Comparison of ENCODE assay signal across 1 cellular context in genomic region chr3:58222161-58222724, GRCh38.
TF ChIP-seq lines count a peak whose summit lies in the region.

No MANE protein-coding gene starts in this region.

TF ChIP-seq in HepG2, 621 proteins besides CTCF, POLR2A, EP300 and RAD21 (continues in another document):
- TF ChIP-seq SIX4 (CRISPR knock-in tag; IDR thresholded peaks at IDR 0.05) = no peak
- TF ChIP-seq ETV6 (CRISPR knock-in tag; conservative IDR thresholded peaks at IDR 0.05) = no peak
- TF ChIP-seq NONO (IDR thresholded peaks at IDR 0.05) = no peak
- no peak for TF ChIP-seq NONO (CRISPR knock-in tag; conservative IDR thresholded peaks at IDR 0.05)
- TF ChIP-seq ZNF510 (CRISPR knock-in tag; IDR thresholded peaks at IDR 0.05; ENCODE audit: low read depth) = no peak
- peak; percentile 41; the same call in 1 of the 2 replicates for TF ChIP-seq MAFF (IDR thresholded peaks at IDR 0.05; ENCODE audit: low read depth, low read length)
- TF ChIP-seq, protein P1, sequence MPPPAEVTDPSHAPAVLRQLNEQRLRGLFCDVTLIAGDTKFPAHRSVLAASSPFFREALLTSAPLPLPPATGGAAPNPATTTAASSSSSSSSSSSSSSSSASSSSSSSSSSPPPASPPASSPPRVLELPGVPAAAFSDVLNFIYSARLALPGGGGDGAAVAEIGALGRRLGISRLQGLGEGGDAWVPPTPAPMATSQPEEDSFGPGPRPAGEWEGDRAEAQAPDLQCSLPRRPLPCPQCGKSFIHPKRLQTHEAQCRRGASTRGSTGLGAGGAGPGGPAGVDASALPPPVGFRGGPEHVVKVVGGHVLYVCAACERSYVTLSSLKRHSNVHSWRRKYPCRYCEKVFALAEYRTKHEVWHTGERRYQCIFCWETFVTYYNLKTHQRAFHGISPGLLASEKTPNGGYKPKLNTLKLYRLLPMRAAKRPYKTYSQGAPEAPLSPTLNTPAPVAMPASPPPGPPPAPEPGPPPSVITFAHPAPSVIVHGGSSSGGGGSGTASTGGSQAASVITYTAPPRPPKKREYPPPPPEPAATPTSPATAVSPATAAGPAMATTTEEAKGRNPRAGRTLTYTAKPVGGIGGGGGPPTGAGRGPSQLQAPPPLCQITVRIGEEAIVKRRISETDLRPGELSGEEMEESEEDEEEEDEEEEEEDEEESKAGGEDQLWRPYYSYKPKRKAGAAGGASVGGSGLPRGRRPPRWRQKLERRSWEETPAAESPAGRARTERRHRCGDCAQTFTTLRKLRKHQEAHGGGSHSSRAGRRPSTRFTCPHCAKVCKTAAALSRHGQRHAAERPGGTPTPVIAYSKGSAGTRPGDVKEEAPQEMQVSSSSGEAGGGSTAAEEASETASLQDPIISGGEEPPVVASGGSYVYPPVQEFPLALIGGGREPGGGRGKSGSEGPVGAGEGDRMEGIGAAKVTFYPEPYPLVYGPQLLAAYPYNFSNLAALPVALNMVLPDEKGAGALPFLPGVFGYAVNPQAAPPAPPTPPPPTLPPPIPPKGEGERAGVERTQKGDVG (CRISPR knock-in tag; IDR thresholded peaks at IDR 0.05; ENCODE audit: borderline replicate concordance) = no peak
- no peak for TF ChIP-seq ZNF703 (CRISPR knock-in tag; IDR thresholded peaks at IDR 0.05; ENCODE audit: borderline replicate concordance)
- TF ChIP-seq TCF7L2 (IDR thresholded peaks at IDR 0.05; ENCODE audit: low read depth, low read length) = no peak
- peak; percentile 30; the same call in 1 of the 2 replicates for TF ChIP-seq ETV5 (CRISPR knock-in tag; IDR thresholded peaks at IDR 0.05; ENCODE audit: borderline replicate concordance)
- no peak for TF ChIP-seq ZBTB26 (CRISPR knock-in tag; IDR thresholded peaks at IDR 0.05; ENCODE audit: borderline replicate concordance)
- TF ChIP-seq, protein P2, sequence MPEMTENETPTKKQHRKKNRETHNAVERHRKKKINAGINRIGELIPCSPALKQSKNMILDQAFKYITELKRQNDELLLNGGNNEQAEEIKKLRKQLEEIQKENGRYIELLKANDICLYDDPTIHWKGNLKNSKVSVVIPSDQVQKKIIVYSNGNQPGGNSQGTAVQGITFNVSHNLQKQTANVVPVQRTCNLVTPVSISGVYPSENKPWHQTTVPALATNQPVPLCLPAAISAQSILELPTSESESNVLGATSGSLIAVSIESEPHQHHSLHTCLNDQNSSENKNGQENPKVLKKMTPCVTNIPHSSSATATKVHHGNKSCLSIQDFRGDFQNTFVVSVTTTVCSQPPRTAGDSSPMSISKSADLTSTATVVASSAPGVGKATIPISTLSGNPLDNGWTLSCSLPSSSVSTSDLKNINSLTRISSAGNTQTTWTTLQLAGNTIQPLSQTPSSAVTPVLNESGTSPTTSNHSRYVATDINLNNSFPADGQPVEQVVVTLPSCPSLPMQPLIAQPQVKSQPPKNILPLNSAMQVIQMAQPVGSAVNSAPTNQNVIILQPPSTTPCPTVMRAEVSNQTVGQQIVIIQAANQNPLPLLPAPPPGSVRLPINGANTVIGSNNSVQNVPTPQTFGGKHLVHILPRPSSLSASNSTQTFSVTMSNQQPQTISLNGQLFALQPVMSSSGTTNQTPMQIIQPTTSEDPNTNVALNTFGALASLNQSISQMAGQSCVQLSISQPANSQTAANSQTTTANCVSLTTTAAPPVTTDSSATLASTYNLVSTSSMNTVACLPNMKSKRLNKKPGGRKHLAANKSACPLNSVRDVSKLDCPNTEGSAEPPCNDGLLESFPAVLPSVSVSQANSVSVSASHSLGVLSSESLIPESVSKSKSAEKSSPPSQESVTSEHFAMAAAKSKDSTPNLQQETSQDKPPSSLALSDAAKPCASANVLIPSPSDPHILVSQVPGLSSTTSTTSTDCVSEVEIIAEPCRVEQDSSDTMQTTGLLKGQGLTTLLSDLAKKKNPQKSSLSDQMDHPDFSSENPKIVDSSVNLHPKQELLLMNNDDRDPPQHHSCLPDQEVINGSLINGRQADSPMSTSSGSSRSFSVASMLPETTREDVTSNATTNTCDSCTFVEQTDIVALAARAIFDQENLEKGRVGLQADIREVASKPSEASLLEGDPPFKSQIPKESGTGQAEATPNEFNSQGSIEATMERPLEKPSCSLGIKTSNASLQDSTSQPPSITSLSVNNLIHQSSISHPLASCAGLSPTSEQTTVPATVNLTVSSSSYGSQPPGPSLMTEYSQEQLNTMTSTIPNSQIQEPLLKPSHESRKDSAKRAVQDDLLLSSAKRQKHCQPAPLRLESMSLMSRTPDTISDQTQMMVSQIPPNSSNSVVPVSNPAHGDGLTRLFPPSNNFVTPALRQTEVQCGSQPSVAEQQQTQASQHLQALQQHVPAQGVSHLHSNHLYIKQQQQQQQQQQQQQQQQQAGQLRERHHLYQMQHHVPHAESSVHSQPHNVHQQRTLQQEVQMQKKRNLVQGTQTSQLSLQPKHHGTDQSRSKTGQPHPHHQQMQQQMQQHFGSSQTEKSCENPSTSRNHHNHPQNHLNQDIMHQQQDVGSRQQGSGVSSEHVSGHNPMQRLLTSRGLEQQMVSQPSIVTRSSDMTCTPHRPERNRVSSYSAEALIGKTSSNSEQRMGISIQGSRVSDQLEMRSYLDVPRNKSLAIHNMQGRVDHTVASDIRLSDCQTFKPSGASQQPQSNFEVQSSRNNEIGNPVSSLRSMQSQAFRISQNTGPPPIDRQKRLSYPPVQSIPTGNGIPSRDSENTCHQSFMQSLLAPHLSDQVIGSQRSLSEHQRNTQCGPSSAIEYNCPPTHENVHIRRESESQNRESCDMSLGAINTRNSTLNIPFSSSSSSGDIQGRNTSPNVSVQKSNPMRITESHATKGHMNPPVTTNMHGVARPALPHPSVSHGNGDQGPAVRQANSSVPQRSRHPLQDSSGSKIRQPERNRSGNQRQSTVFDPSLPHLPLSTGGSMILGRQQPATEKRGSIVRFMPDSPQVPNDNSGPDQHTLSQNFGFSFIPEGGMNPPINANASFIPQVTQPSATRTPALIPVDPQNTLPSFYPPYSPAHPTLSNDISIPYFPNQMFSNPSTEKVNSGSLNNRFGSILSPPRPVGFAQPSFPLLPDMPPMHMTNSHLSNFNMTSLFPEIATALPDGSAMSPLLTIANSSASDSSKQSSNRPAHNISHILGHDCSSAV (CRISPR knock-in tag; IDR thresholded peaks at IDR 0.05; ENCODE audit: borderline replicate concordance) = no peak
- no peak for TF ChIP-seq FOXP1 (IDR thresholded peaks at IDR 0.05)
- peak; percentile 32; the same call in 1 of the 2 replicates for TF ChIP-seq FOXP1 (CRISPR knock-in tag; IDR thresholded peaks at IDR 0.05)
- TF ChIP-seq ZNF558 (CRISPR knock-in tag; IDR thresholded peaks at IDR 0.05; ENCODE audit: borderline replicate concordance) = no peak
- TF ChIP-seq ZNF879 (CRISPR knock-in tag; IDR thresholded peaks at IDR 0.05) = no peak
- TF ChIP-seq, protein P3, sequence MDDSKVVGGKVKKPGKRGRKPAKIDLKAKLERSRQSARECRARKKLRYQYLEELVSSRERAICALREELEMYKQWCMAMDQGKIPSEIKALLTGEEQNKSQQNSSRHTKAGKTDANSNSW (CRISPR knock-in tag; IDR thresholded peaks at IDR 0.05; ENCODE audit: borderline replicate concordance) = no peak
- no peak for TF ChIP-seq ZNF614 (CRISPR knock-in tag; IDR thresholded peaks at IDR 0.05; ENCODE audit: borderline replicate concordance)
- TF ChIP-seq HIVEP1 (CRISPR knock-in tag; IDR thresholded peaks at IDR 0.05) = no peak
- peak; percentile 27; the same call in 1 of the 2 replicates for TF ChIP-seq MIXL1 (CRISPR knock-in tag; IDR thresholded peaks at IDR 0.05)
- TF ChIP-seq NR2F6 (IDR thresholded peaks at IDR 0.05) = peak; percentile 55; the same call in 1 of the 2 replicates
- TF ChIP-seq NR2F6 (CRISPR knock-in tag; IDR thresholded peaks at IDR 0.05) = 0 out of 2 replicates have a peak, but pooled peaks have one; percentile 4
- no peak for TF ChIP-seq SOX6 (IDR thresholded peaks at IDR 0.05)
- TF ChIP-seq SOX6 (CRISPR knock-in tag; IDR thresholded peaks at IDR 0.05) = peak; percentile 78
- no peak for TF ChIP-seq ZNF572 (CRISPR knock-in tag; IDR thresholded peaks at IDR 0.05)
- TF ChIP-seq SATB2 (CRISPR knock-in tag; IDR thresholded peaks at IDR 0.05) = no peak
- no peak for TF ChIP-seq ZNF430 (CRISPR knock-in tag; IDR thresholded peaks at IDR 0.05)
- TF ChIP-seq STAG1 (CRISPR knock-in tag; IDR thresholded peaks at IDR 0.05) = no peak
- TF ChIP-seq HIC2 (CRISPR knock-in tag; IDR thresholded peaks at IDR 0.05; ENCODE audit: low read depth) = no peak
- peak; percentile 69 for TF ChIP-seq SAP130 (CRISPR knock-in tag; IDR thresholded peaks at IDR 0.05; ENCODE audit: low read depth)
- no peak for TF ChIP-seq CAMTA2 (CRISPR knock-in tag; IDR thresholded peaks at IDR 0.05; ENCODE audit: borderline replicate concordance)
- TF ChIP-seq TBX3 (IDR thresholded peaks at IDR 0.05; ENCODE audit: borderline replicate concordance) = peak; percentile 59; the same call in 1 of the 2 replicates
- no peak for TF ChIP-seq ZNF460 (CRISPR knock-in tag; IDR thresholded peaks at IDR 0.05; ENCODE audit: borderline replicate concordance)
- TF ChIP-seq RFX1 (IDR thresholded peaks at IDR 0.05) = no peak
- TF ChIP-seq HHEX (CRISPR knock-in tag; IDR thresholded peaks at IDR 0.05) = no peak
- TF ChIP-seq SALL1 (CRISPR knock-in tag; IDR thresholded peaks at IDR 0.05) = peak; percentile 54
- TF ChIP-seq HOXA9 (CRISPR knock-in tag; IDR thresholded peaks at IDR 0.05; ENCODE audit: borderline replicate concordance) = no peak
- TF ChIP-seq ZNF292 (CRISPR knock-in tag; IDR thresholded peaks at IDR 0.05; ENCODE audit: borderline replicate concordance, low read depth) = 0 out of 2 replicates have a peak, but pooled peaks have one; percentile 14
- TF ChIP-seq RFX3 (CRISPR knock-in tag; IDR thresholded peaks at IDR 0.05) = no peak
- TF ChIP-seq ZBTB43 (CRISPR knock-in tag; conservative IDR thresholded peaks at IDR 0.05) = no peak
- no peak for TF ChIP-seq ZBTB1 (CRISPR knock-in tag; IDR thresholded peaks at IDR 0.05; ENCODE audit: borderline replicate concordance)
- TF ChIP-seq ZSCAN20 (CRISPR knock-in tag; IDR thresholded peaks at IDR 0.05; ENCODE audit: borderline replicate concordance) = no peak
- TF ChIP-seq ZNF335 (CRISPR knock-in tag; IDR thresholded peaks at IDR 0.05) = no peak
- TF ChIP-seq RBFOX2 (IDR thresholded peaks at IDR 0.05; ENCODE audit: low read depth, low read length) = no peak
- no peak for TF ChIP-seq ZNF883 (CRISPR knock-in tag; IDR thresholded peaks at IDR 0.05; ENCODE audit: not compliant biosample characterization)
- TF ChIP-seq MEIS2 (CRISPR knock-in tag; IDR thresholded peaks at IDR 0.05) = no peak
- no peak for TF ChIP-seq ZKSCAN8 (CRISPR knock-in tag; IDR thresholded peaks at IDR 0.05; ENCODE audit: borderline replicate concordance)
- no peak for TF ChIP-seq SRY (CRISPR knock-in tag; IDR thresholded peaks at IDR 0.05)
- TF ChIP-seq FOXJ3 (CRISPR knock-in tag; IDR thresholded peaks at IDR 0.05; ENCODE audit: borderline replicate concordance) = no peak
- no peak for TF ChIP-seq XBP1 (CRISPR knock-in tag; IDR thresholded peaks at IDR 0.05)
- no peak for TF ChIP-seq ZNF644 (CRISPR knock-in tag; IDR thresholded peaks at IDR 0.05; ENCODE audit: low read depth)
- peak; percentile 41; the same call in 1 of the 2 replicates for TF ChIP-seq PITX1 (CRISPR knock-in tag; IDR thresholded peaks at IDR 0.05)
- no peak for TF ChIP-seq THAP11 (CRISPR knock-in tag; IDR thresholded peaks at IDR 0.05)
- no peak for TF ChIP-seq ZC3H13 (CRISPR knock-in tag; IDR thresholded peaks at IDR 0.05)
- TF ChIP-seq REXO4 (CRISPR knock-in tag; IDR thresholded peaks at IDR 0.05; ENCODE audit: borderline replicate concordance) = no peak
- no peak for TF ChIP-seq ZNF354B (CRISPR knock-in tag; IDR thresholded peaks at IDR 0.05)
- no peak for TF ChIP-seq ZNF740 (CRISPR knock-in tag; IDR thresholded peaks at IDR 0.05)
- no peak for TF ChIP-seq NFE2 (CRISPR knock-in tag; IDR thresholded peaks at IDR 0.05)
